ENCODE assay signal across 1 cellular context in genomic region chr10:78038105-78038504, GRCh38.
TF ChIP-seq lines count a peak whose summit lies in the region.

No MANE protein-coding gene starts in this region.

TF ChIP-seq in HepG2, 621 proteins besides CTCF, POLR2A, EP300 and RAD21:
- no peak for TF ChIP-seq POGZ (CRISPR knock-in tag; IDR thresholded peaks at IDR 0.05)
- TF ChIP-seq ATF7-NPFF (CRISPR knock-in tag; IDR thresholded peaks at IDR 0.05; ENCODE audit: low read depth), result no peak
- peak; percentile 42; the same call in 1 of the 2 replicates for TF ChIP-seq RBFOX2 (IDR thresholded peaks at IDR 0.05; ENCODE audit: low read depth, low read length)
- TF ChIP-seq TFAP4 (IDR thresholded peaks at IDR 0.05; ENCODE audit: borderline replicate concordance, low read depth), result no peak
- no peak for TF ChIP-seq ZNF367 (CRISPR knock-in tag; IDR thresholded peaks at IDR 0.05; ENCODE audit: borderline replicate concordance)
- TF ChIP-seq RERE (CRISPR knock-in tag; IDR thresholded peaks at IDR 0.05; ENCODE audit: low read depth), result no peak
- TF ChIP-seq ZNF660 (CRISPR knock-in tag; IDR thresholded peaks at IDR 0.05; ENCODE audit: borderline replicate concordance, low read depth), result no peak
